ENCODE assay signal across 1 cellular context in genomic region chr16:89563639-89564392, GRCh38.
TF ChIP-seq lines count a peak whose summit lies in the region.

No MANE protein-coding gene starts in this region.

TF ChIP-seq in K562, 482 proteins besides CTCF, POLR2A, EP300 and RAD21 (continued from another document):
- no peak for TF ChIP-seq ZBTB49 (CRISPR knock-in tag; IDR thresholded peaks at IDR 0.05; ENCODE audit: borderline replicate concordance)
- TF ChIP-seq EWSR1 (IDR thresholded peaks at IDR 0.05; ENCODE audit: borderline replicate concordance, low read depth, partially characterized antibody) = no peak
- no peak for TF ChIP-seq MTA1 (IDR thresholded peaks at IDR 0.05; ENCODE audit: borderline replicate concordance)
- TF ChIP-seq ZNF830 (CRISPR knock-in tag; IDR thresholded peaks at IDR 0.05) = no peak
- TF ChIP-seq RBM39 (optimal IDR thresholded peaks at IDR 0.05; ENCODE audit: low read depth, low read length) = peak; percentile 29
- 0 out of 2 replicates have a peak, but pooled peaks have one; percentile 19 for TF ChIP-seq SMAD3 (CRISPR knock-in tag; conservative IDR thresholded peaks at IDR 0.05)
- no peak for TF ChIP-seq STAG1 (CRISPR knock-in tag; IDR thresholded peaks at IDR 0.05; ENCODE audit: borderline replicate concordance)
- no peak for TF ChIP-seq NR3C1 (CRISPR knock-in tag; IDR thresholded peaks at IDR 0.05)
- no peak for TF ChIP-seq CBFB (CRISPR knock-in tag; IDR thresholded peaks at IDR 0.05)
- no peak for TF ChIP-seq PPARD (CRISPR knock-in tag; IDR thresholded peaks at IDR 0.05)
- TF ChIP-seq CREB1 (IDR thresholded peaks at IDR 0.05) = peak; percentile 17; the same call in 1 of the 2 replicates
- no peak for TF ChIP-seq CREB1 (CRISPR knock-in tag; IDR thresholded peaks at IDR 0.05)
- no peak for TF ChIP-seq ELF4 (CRISPR knock-in tag; IDR thresholded peaks at IDR 0.05)
- TF ChIP-seq NONO (IDR thresholded peaks at IDR 0.05; ENCODE audit: low read depth in 2 of 2, low read length in 1 of 2) = 0 out of 4 replicates have a peak, but pooled peaks of 1 of the 2 experiments have one; percentile 5
- no peak for TF ChIP-seq TAF9B (IDR thresholded peaks at IDR 0.05; ENCODE audit: partially characterized antibody)
- no peak for TF ChIP-seq BRCA1 (IDR thresholded peaks at IDR 0.05)
- peak; percentile 66; the same call in 1 of the 2 replicates for TF ChIP-seq BRCA1 (CRISPR knock-in tag; IDR thresholded peaks at IDR 0.05)
- TF ChIP-seq PREB (CRISPR knock-in tag; IDR thresholded peaks at IDR 0.05) = no peak
- TF ChIP-seq E2F6 (IDR thresholded peaks at IDR 0.05; ENCODE audit: borderline replicate concordance in 1 of 2, extremely low read depth in 1 of 2, insufficient read depth in 1 of 2, insufficient read length in 1 of 2, low read depth in 1 of 2, low read length in 1 of 2, poor library complexity in 1 of 2, severe bottlenecking in 1 of 2) = no peak
- TF ChIP-seq RNF2 (IDR thresholded peaks at IDR 0.05) = no peak
- no peak for TF ChIP-seq TOE1 (IDR thresholded peaks at IDR 0.05; ENCODE audit: borderline replicate concordance)
- 0 out of 2 replicates have a peak, but pooled peaks have one; percentile 29 for TF ChIP-seq TOE1 (CRISPR knock-in tag; IDR thresholded peaks at IDR 0.05; ENCODE audit: borderline replicate concordance, low read depth)
- 0 out of 2 replicates have a peak, but pooled peaks have one; percentile 21 for TF ChIP-seq ERF (CRISPR knock-in tag; IDR thresholded peaks at IDR 0.05)
- no peak for TF ChIP-seq ELK1 (CRISPR knock-in tag; IDR thresholded peaks at IDR 0.05)
- TF ChIP-seq ZNF280B (CRISPR knock-in tag; IDR thresholded peaks at IDR 0.05) = no peak
- no peak for TF ChIP-seq HMGN3 (IDR thresholded peaks at IDR 0.05; ENCODE audit: borderline replicate concordance, extremely low read depth, insufficient read length, low read depth, low read length)
- no peak for TF ChIP-seq PKNOX1 (IDR thresholded peaks at IDR 0.05)
- TF ChIP-seq NCOR1 (IDR thresholded peaks at IDR 0.05) = no peak
- no peak for TF ChIP-seq MECOM (CRISPR knock-in tag; IDR thresholded peaks at IDR 0.05)
- TF ChIP-seq SNAPC5 (CRISPR knock-in tag; IDR thresholded peaks at IDR 0.05) = no peak
- no peak for TF ChIP-seq EZH2 (IDR thresholded peaks at IDR 0.05; ENCODE audit: borderline replicate concordance, low read depth, low read length)
- TF ChIP-seq FOXP4 (CRISPR knock-in tag; IDR thresholded peaks at IDR 0.05; ENCODE audit: borderline replicate concordance) = no peak
- no peak for TF ChIP-seq ZNF282 (CRISPR knock-in tag; IDR thresholded peaks at IDR 0.05)
- TF ChIP-seq ILF3 (IDR thresholded peaks at IDR 0.05; ENCODE audit: borderline replicate concordance) = peak; percentile 26; the same call in 1 of the 2 replicates
TF ChIP-seq in K562: peak in this region for 16.
